Comparison of ENCODE assay signal across 18 cellular contexts in genomic region chr11:73121692-73122091, GRCh38.
"Had no signal": no experiment of that assay in that cellular context is flagged by ENCODE, and none has a peak within 500 bp of the region (broad histone marks: within the 10 kb centered on the region; RNA-seq: fewer than 3 reads in every experiment).

No MANE protein-coding gene starts in this region.

- DNase-seq: activated CD4-positive, alpha-beta T cell treated with anti-CD3 and anti-CD28 coated beads for 4 hours; activated CD8-positive, alpha-beta T cell treated with anti-CD3 and anti-CD28 coated beads for 36 hours; activated effector memory CD4-positive, alpha-beta T cell treated with anti-CD3 and anti-CD28 coated beads, Interleukin-2, amount 50 U/mL, for 16 hours; activated T-cell treated with anti-CD3 and anti-CD28 coated beads, Interleukin-2, amount 50 U/mL, for 4 hours; anterior cingulate cortex; brain microvascular endothelial cell; cortex of kidney; effector CD4-positive, alpha-beta T cell; head of caudate nucleus; kidney glomerular epithelial cell; mesendoderm; stimulated activated CD4-positive, alpha-beta T cell treated with anti-CD3 and anti-CD28 coated beads, Interleukin-12 subunit alpha, Interleukin-12 subunit beta, amount 100 ng/mL, for 4 hours; stimulated activated CD4-positive, alpha-beta T cell treated with anti-CD3 and anti-CD28 coated beads, Interleukin-2, amount 100 ng/mL, for 24 hours had no signal

- H3K9me3 ChIP-seq: thoracic aorta had no signal

- H3K27ac ChIP-seq: brain microvascular endothelial cell, esophagus muscularis mucosa, thoracic aorta had no signal

- H3K27me3 ChIP-seq: brain microvascular endothelial cell, esophagus muscularis mucosa had no signal

- H3K4me3 ChIP-seq: esophagus muscularis mucosa, thoracic aorta had no signal

- ATAC-seq: activated CD8-positive, alpha-beta T cell treated with anti-CD3 and anti-CD28 coated beads for 36 hours; activated naive CD4-positive, alpha-beta T cell treated with anti-CD3 and anti-CD28 coated beads, Interleukin-2, amount 50 U/mL, for 72 hours; activated T-cell treated with anti-CD3 and anti-CD28 coated beads, Interleukin-2, amount 50 U/mL, for 4 hours; natural killer cell treated with Interleukin-12 subunit alpha and Interleukin-12 subunit beta and Interleukin-15 and Interleukin-18, amount 100 ng/mL, for 72 hours; WTC11 had no signal

- H3K36me3 ChIP-seq: brain microvascular endothelial cell, thoracic aorta had no signal
